ENCODE assay signal across 1 cellular context in genomic region chr2:53970898-53971681, GRCh38.
TF ChIP-seq lines count a peak whose summit lies in the region.

TSS of gene PSME4 (minus strand) at chr2:53970993. CDS start at chr2:53970784, 209 bp downstream.

TF ChIP-seq in HepG2, 621 proteins besides CTCF, POLR2A, EP300 and RAD21 (continued from another document):
- TF ChIP-seq PLRG1 (conservative IDR thresholded peaks at IDR 0.05): no peak
- TF ChIP-seq HNRNPK (IDR thresholded peaks at IDR 0.05; ENCODE audit: low read depth, low read length, poor library complexity, severe bottlenecking): peak; percentile 90
- no peak for TF ChIP-seq ZNF747 (CRISPR knock-in tag; IDR thresholded peaks at IDR 0.05; ENCODE audit: borderline replicate concordance)
- peak; percentile 78; the same call in 1 of the 2 replicates for TF ChIP-seq TFE3 (CRISPR knock-in tag; IDR thresholded peaks at IDR 0.05)
- TF ChIP-seq THAP7 (CRISPR knock-in tag; IDR thresholded peaks at IDR 0.05): no peak
- peak; percentile 30; the same call in 1 of the 2 replicates for TF ChIP-seq FOXO1 (CRISPR knock-in tag; IDR thresholded peaks at IDR 0.05)
- TF ChIP-seq TEAD2 (CRISPR knock-in tag; IDR thresholded peaks at IDR 0.05): 0 out of 2 replicates have a peak, but pooled peaks have one; percentile 64
- TF ChIP-seq ZNF614 (CRISPR knock-in tag; IDR thresholded peaks at IDR 0.05; ENCODE audit: borderline replicate concordance): peak; percentile 65; the same call in 1 of the 2 replicates
- TF ChIP-seq ZNF691 (CRISPR knock-in tag; IDR thresholded peaks at IDR 0.05; ENCODE audit: borderline replicate concordance, low read depth): peak; percentile 96
- TF ChIP-seq DR1 (CRISPR knock-in tag; IDR thresholded peaks at IDR 0.05): peak; percentile 58; the same call in 1 of the 2 replicates
- TF ChIP-seq ZMYM3 (CRISPR knock-in tag; IDR thresholded peaks at IDR 0.05): no peak
- TF ChIP-seq IRX3 (CRISPR knock-in tag; IDR thresholded peaks at IDR 0.05; ENCODE audit: borderline replicate concordance, low read depth): peak; percentile 94; the same call in 1 of the 2 replicates
- no peak for TF ChIP-seq CEBPZ (IDR thresholded peaks at IDR 0.05; ENCODE audit: low read length)
- peak; percentile 30; the same call in 1 of the 2 replicates for TF ChIP-seq NCOA2 (CRISPR knock-in tag; IDR thresholded peaks at IDR 0.05)
- TF ChIP-seq ETS1 (CRISPR knock-in tag; IDR thresholded peaks at IDR 0.05): peak; percentile 86; the same call in 1 of the 2 replicates
- TF ChIP-seq KDM4B (CRISPR knock-in tag; IDR thresholded peaks at IDR 0.05): no peak
- TF ChIP-seq U2AF1 (optimal IDR thresholded peaks at IDR 0.05; ENCODE audit: low read depth, low read length): no peak
- peak; percentile 93 for TF ChIP-seq BCL3 (CRISPR knock-in tag; IDR thresholded peaks at IDR 0.05)
- TF ChIP-seq ZNF574 (CRISPR knock-in tag; IDR thresholded peaks at IDR 0.05): peak; percentile 92
- no peak for TF ChIP-seq FUBP1 (CRISPR knock-in tag; IDR thresholded peaks at IDR 0.05; ENCODE audit: borderline replicate concordance)
- peak; percentile 73 for TF ChIP-seq TFDP2 (CRISPR knock-in tag; IDR thresholded peaks at IDR 0.05)
- no peak for TF ChIP-seq ZNF660 (CRISPR knock-in tag; IDR thresholded peaks at IDR 0.05; ENCODE audit: borderline replicate concordance, low read depth)
- TF ChIP-seq SP1 (IDR thresholded peaks at IDR 0.05): no peak
- peak; percentile 55; the same call in 1 of the 2 replicates for TF ChIP-seq SP1 (CRISPR knock-in tag; IDR thresholded peaks at IDR 0.05)
- TF ChIP-seq CBX5 (CRISPR knock-in tag; IDR thresholded peaks at IDR 0.05; ENCODE audit: borderline replicate concordance): no peak
